25 cellular contexts compared by ENCODE assay signal in the genomic region with DNA sequence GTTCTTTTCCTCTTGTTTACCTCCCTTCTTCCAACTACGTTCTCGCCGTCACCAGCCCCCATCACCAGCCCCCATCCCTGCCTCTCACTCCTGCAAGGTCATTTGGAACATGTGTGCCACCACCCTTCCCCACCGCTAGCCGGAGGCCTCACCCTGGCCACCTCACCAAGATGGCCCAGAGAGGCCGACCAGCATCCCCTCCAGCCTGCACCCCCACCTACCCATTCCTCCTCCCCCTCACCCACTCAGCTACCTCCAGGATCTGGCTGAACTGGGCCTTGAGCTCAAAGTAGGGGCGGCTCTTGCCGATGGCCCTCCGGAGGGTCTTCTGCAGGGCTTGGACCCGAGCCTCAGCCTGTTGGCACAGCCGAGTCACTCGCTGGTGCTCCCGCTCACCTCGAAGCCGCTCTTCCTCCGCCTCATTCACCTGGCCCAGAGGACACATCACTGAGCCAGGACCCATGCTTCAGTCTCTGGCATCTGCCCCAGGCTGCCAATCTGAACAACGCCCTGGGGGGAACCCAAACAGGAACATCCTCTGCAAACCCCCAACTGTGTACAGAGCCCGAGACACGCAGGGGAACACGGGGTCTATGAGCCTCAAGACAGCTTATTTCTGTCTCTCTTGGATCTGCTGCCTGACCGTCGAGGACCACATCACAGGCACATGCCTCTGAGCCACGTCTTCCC. TPM values are rescaled to one million over a fixed set of nuclear protein-coding genes. Genes with fewer than 3 reads are reported as not detected.
"Had no signal": no experiment of that assay in that cellular context is flagged by ENCODE, and none has a peak within 500 bp of the region (broad histone marks: within the 10 kb centered on the region; RNA-seq: fewer than 3 reads in every experiment).

No MANE protein-coding gene starts in this region.

- H3K27ac ChIP-seq: ascending aorta, brain microvascular endothelial cell, left ventricle myocardium inferior, sigmoid colon, upper lobe of right lung had no signal

- H3K4me2 ChIP-seq: smooth muscle cell had no signal

- H3K27ac Mint-ChIP-seq: activated T-cell treated with anti-CD3 and anti-CD28 coated beads, Interleukin-2, amount 50 U/mL, for 72 hours; mesothelial cell of epicardium; natural killer cell treated with Interleukin-12 subunit alpha and Interleukin-12 subunit beta and Interleukin-15 and Interleukin-18, amount 100 ng/mL, for 72 hours had no signal

- H3K27me3 ChIP-seq: ascending aorta, brain microvascular endothelial cell, sigmoid colon, upper lobe of right lung had no signal

- H3K9me3 Mint-ChIP-seq: activated naive CD4-positive, alpha-beta T cell treated with anti-CD3 and anti-CD28 coated beads, Interleukin-2, amount 50 U/mL, for 24 hours; activated T-cell treated with anti-CD3 and anti-CD28 coated beads, Interleukin-2, amount 50 U/mL, for 72 hours; mesothelial cell of epicardium; natural killer cell treated with Interleukin-12 subunit alpha and Interleukin-12 subunit beta and Interleukin-15 and Interleukin-18, amount 100 ng/mL, for 72 hours; T-cell had no signal

- H3K9me3 ChIP-seq: ascending aorta, left ventricle myocardium inferior, sigmoid colon, upper lobe of right lung had no signal

- H3K27me3 Mint-ChIP-seq: activated naive CD4-positive, alpha-beta T cell treated with anti-CD3 and anti-CD28 coated beads, Interleukin-2, amount 50 U/mL, for 24 hours; natural killer cell treated with Interleukin-12 subunit alpha and Interleukin-12 subunit beta and Interleukin-15 and Interleukin-18, amount 100 ng/mL, for 72 hours; T-cell had no signal

- H3K4me1 Mint-ChIP-seq: mesothelial cell of epicardium had no signal

- H3K4me1 ChIP-seq: ascending aorta had no signal

- ATAC-seq: activated T-cell treated with anti-CD3 and anti-CD28 coated beads, Interleukin-2, amount 50 U/mL, for 72 hours had no signal

- H3K4me3 Mint-ChIP-seq: activated naive CD4-positive, alpha-beta T cell treated with anti-CD3 and anti-CD28 coated beads, Interleukin-2, amount 50 U/mL, for 24 hours; activated T-cell treated with anti-CD3 and anti-CD28 coated beads, Interleukin-2, amount 50 U/mL, for 72 hours; mesothelial cell of epicardium; natural killer cell treated with Interleukin-12 subunit alpha and Interleukin-12 subunit beta and Interleukin-15 and Interleukin-18, amount 100 ng/mL, for 72 hours; T-cell had no signal

- DNase-seq: activated CD8-positive, alpha-beta memory T cell treated with anti-CD3 and anti-CD28 coated beads, Interleukin-2, amount 50 U/mL, for 4 hours; activated gamma-delta T cell; activated T-cell treated with anti-CD3 and anti-CD28 coated beads, Interleukin-2, amount 50 U/mL, for 72 hours; brain microvascular endothelial cell; caudate nucleus; dermis blood vessel endothelial cell; effector memory CD4-positive, alpha-beta T cell; foreskin melanocyte; hippocampal formation; left ventricle myocardium inferior; sigmoid colon; stimulated activated CD4-positive, alpha-beta T cell treated with anti-CD3 and anti-CD28 coated beads, Interleukin-15, amount 100 ng/mL, for 24 hours; stimulated activated naive CD4-positive, alpha-beta T cell; T-cell; T-helper 9 cell; upper lobe of right lung had no signal

- H3K4me3 ChIP-seq: ascending aorta, left ventricle myocardium inferior, sigmoid colon, smooth muscle cell, upper lobe of right lung had no signal

RNA-seq across cellular contexts. Expression of a gene that starts 57.3 kb away (rescaled TPM):
- total RNA-seq: activated T-cell treated with anti-CD3 and anti-CD28 coated beads, Interleukin-2, amount 50 U/mL, for 72 hours; ascending aorta; endothelial cell of umbilical vein; esophagus mucosa; left ventricle myocardium inferior; lung microvascular endothelial cell; mesothelial cell of epicardium; natural killer cell treated with Interleukin-12 subunit alpha and Interleukin-12 subunit beta and Interleukin-15 and Interleukin-18, amount 100 ng/mL, for 72 hours; smooth muscle cell; subcutaneous adipose tissue; T-cell; upper lobe of right lung had no signal
- polyA plus RNA-seq: endothelial cell of umbilical vein, smooth muscle cell had no signal
